Comparison of ENCODE assay signal across 16 cellular contexts in the genomic region with DNA sequence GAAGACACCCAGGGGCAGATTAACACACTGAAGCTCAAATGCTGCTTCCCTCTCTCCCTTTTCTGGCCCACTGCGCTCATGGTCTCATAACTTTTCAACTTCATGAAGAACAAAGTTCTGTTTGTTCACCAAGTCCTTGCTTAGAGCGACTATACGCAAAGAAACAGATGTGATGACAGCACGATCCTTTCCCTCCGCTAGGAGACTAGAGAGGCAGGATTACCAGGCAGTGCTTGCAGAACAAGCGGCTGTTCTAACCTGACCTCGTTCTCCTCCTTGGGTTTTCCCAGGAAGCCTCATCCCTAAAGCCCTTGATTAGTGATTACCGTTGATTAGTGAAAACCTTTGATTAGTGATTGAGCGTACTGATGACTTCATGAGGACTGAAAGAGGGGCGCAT.
DNase-seq lines count a peak whose midpoint lies in the region; ATAC-seq, FAIRE-seq and TF ChIP-seq lines count a peak whose summit lies in the region.
"Had no signal": no experiment of that assay in that cellular context is flagged by ENCODE, and none has a peak within 500 bp of the region (broad histone marks: within the 10 kb centered on the region; RNA-seq: fewer than 3 reads in every experiment).

No MANE protein-coding gene starts in this region.

- peaks cover 10% of the 10 kb centered on the region for H3K4me1 Mint-ChIP-seq in GM23338

- H2BK15ac ChIP-seq in H1 (ENCODE audit: low read length), result no peak overlapping the region

- no peak overlapping the region for H4K8ac ChIP-seq in H1 (ENCODE audit: extremely low read depth, insufficient read depth, low read length)

- H3K4ac ChIP-seq in H1 (replicated peaks; ENCODE audit: insufficient read length, low read depth, low read length), result no peak overlapping the region

- H2BK120ac ChIP-seq in H1 (replicated peaks; ENCODE audit: low read depth, low read length), result no peak overlapping the region

- no peaks in the 10 kb centered on the region; the same call in 1 of the 2 replicates for H3K23me2 ChIP-seq in H1 (ENCODE audit: low read depth, low read length)

- POLR2A ChIA-PET in H1 (lab: Charles Lee; ENCODE audit: partially characterized antibody), result no interaction called here

- WGBS in H1 (ENCODE audit: extremely low coverage in 1 of 2, insufficient coverage in 1 of 2, insufficient read length in 1 of 2, insufficient replicate concordance in 2 of 2, low coverage in 1 of 2, low lambda C conversion rate in 2 of 2, missing lambda C conversion rate in 1 of 2), 2 experiments, result 94% methylated on average over 10 of the region's 10 CpGs; no CpG with 5 or more reads in 1 of the 2 experiments
- WGBS in smooth muscle cell (ENCODE audit: low lambda C conversion rate), result 78% methylated on average over 10 of the region's 10 CpGs

- no peak for TF ChIP-seq RAD21 in H1 (IDR thresholded peaks at IDR 0.05 in 1 of 2, conservative IDR thresholded peaks at IDR 0.05 in 1 of 2; ENCODE audit: low read depth in 2 of 2, low read length in 2 of 2)

- H3K36me3 ChIP-seq in GM23338 (ENCODE audit: insufficient read depth) (no peaks in the 10 kb centered on the region), H1 (ENCODE audit: control insufficient read depth in 2 of 4, insufficient read depth in 4 of 4, low read length in 3 of 4) (no peaks in the 10 kb centered on the region), smooth muscle cell (ENCODE audit: low read depth) (no peaks in the 10 kb centered on the region)
- H3K36me3 ChIP-seq: HAP-1 had no signal

- H2BK5ac ChIP-seq in H1 (ENCODE audit: low read depth, low read length), result no peak overlapping the region

- no peaks in the 10 kb centered on the region; the same call in 1 of the 2 replicates for H3K9me2 ChIP-seq in GM23338 (ENCODE audit: insufficient read depth)

- no peaks in the 10 kb centered on the region for H3K79me1 ChIP-seq in H1 (ENCODE audit: low read depth, low read length)

- no peak overlapping the region for H3K56ac ChIP-seq in H1 (replicated peaks; ENCODE audit: insufficient read length, low read depth, low read length)

- no peak overlapping the region for H3K18ac ChIP-seq in H1 (ENCODE audit: extremely low read depth, low read length)

- no peaks in the 10 kb centered on the region for H3K27me3 Mint-ChIP-seq in GM23338 (ENCODE audit: insufficient read depth, low read depth, poor library complexity)
- H3K27me3 Mint-ChIP-seq: CD4-positive, alpha-beta T cell had no signal

- H4K5ac ChIP-seq in H1 (ENCODE audit: insufficient read length, low read depth, low read length), result no peak overlapping the region

- TF ChIP-seq CTCF in GM23338 (conservative IDR thresholded peaks at IDR 0.05; ENCODE audit: low read depth in 2 of 2), result no peak
- TF ChIP-seq CTCF in H1 (IDR thresholded peaks at IDR 0.05; ENCODE audit: control extremely low read depth in 1 of 3, insufficient read depth in 1 of 3, low read depth in 1 of 3, low read length in 3 of 3), result no peak
- no peak for TF ChIP-seq CTCF in smooth muscle cell (IDR thresholded peaks at IDR 0.05; ENCODE audit: borderline replicate concordance, insufficient read depth, poor library complexity, severe bottlenecking)

- H3K79me2 ChIP-seq in GM23338 (replicated peaks; ENCODE audit: insufficient read depth), result no peaks in the 10 kb centered on the region
- H3K79me2 ChIP-seq in H1 (ENCODE audit: control insufficient read depth in 1 of 2, insufficient read depth in 2 of 2, low read length in 2 of 2), result no peaks in the 10 kb centered on the region
- H3K79me2 ChIP-seq in smooth muscle cell (ENCODE audit: low read depth), result no peaks in the 10 kb centered on the region

- H3K27me3 ChIP-seq in GM23338 (ENCODE audit: insufficient read depth) (no peaks in the 10 kb centered on the region), H1 (replicated peaks in 1 of 4; ENCODE audit: control insufficient read depth in 3 of 4, extremely low read depth in 1 of 4, insufficient read depth in 3 of 4, low read length in 3 of 4) (no peaks in the 10 kb centered on the region), smooth muscle cell (ENCODE audit: low read depth) (no peaks in the 10 kb centered on the region)

- TF ChIP-seq EP300 in H1 (IDR thresholded peaks at IDR 0.05; ENCODE audit: borderline replicate concordance in 1 of 2, low read depth in 2 of 2, low read length in 2 of 2), result no peak

- no peak for ATAC-seq in GM23338
- ATAC-seq: A549 had no signal

- TF ChIP-seq POLR2A in H1 (IDR thresholded peaks at IDR 0.05; ENCODE audit: control extremely low read depth in 1 of 2, low read depth in 2 of 2, low read length in 2 of 2), result no peak

- H3F3A ChIP-seq in GM23338 (replicated peaks; ENCODE audit: low read depth), result no peaks in the 10 kb centered on the region
- H3F3A ChIP-seq in smooth muscle cell (ENCODE audit: low read depth), result no peaks in the 10 kb centered on the region

- H4K20me1 ChIP-seq in GM23338 (replicated peaks; ENCODE audit: insufficient read depth), result no peaks in the 10 kb centered on the region
- no peaks in the 10 kb centered on the region for H4K20me1 ChIP-seq in H1 (replicated peaks in 1 of 2; ENCODE audit: control insufficient read depth in 1 of 2, insufficient read depth in 2 of 2, low read length in 2 of 2)
- no peaks in the 10 kb centered on the region for H4K20me1 ChIP-seq in smooth muscle cell (ENCODE audit: low read depth)

- H2BK20ac ChIP-seq in H1 (ENCODE audit: low read length), result no peak overlapping the region

- H2AFZ ChIP-seq in GM23338, result peak overlapping the region; percentile 80; the same call in 1 of the 2 replicates
- peak overlapping the region; percentile 19; the same call in 1 of the 2 replicates for H2AFZ ChIP-seq in H1 (ENCODE audit: low read length)
- no peak overlapping the region for H2AFZ ChIP-seq in smooth muscle cell (ENCODE audit: low read depth)

- H3K14ac ChIP-seq in H1 (ENCODE audit: insufficient read length), result no peak overlapping the region

- H3K9ac ChIP-seq in H1 (replicated peaks in 1 of 4; ENCODE audit: extremely low read depth in 1 of 4, low read depth in 3 of 4, low read length in 3 of 4), result no peak overlapping the region
- H3K9ac ChIP-seq in smooth muscle cell (ENCODE audit: low read depth), result no peak overlapping the region

- no peak overlapping the region for H3K23ac ChIP-seq in H1 (ENCODE audit: insufficient read length)

- no peaks in the 10 kb centered on the region for H3K36me3 Mint-ChIP-seq in GM23338 (ENCODE audit: low read depth)

- H2AK5ac ChIP-seq in H1 (ENCODE audit: low read depth, low read length), result no peak overlapping the region

- H3K9me3 Mint-ChIP-seq in GM23338, result no peaks in the 10 kb centered on the region

- H3K4me3 ChIP-seq in GM23338 (no peak overlapping the region), H1 (ENCODE audit: extremely low read depth in 1 of 4, insufficient read depth in 2 of 4, low read depth in 3 of 4, low read length in 4 of 4) (no peak overlapping the region), smooth muscle cell (no peak overlapping the region)
- H3K4me3 ChIP-seq: A549, HAP-1 had no signal

- H3K9me3 ChIP-seq in H1 (ENCODE audit: insufficient read depth in 2 of 2, low read depth in 1 of 2, low read length in 1 of 2) (no peaks in the 10 kb centered on the region), smooth muscle cell (replicated peaks; ENCODE audit: low read depth) (no peaks in the 10 kb centered on the region)
- H3K9me3 ChIP-seq: A549, HAP-1 had no signal

- FAIRE-seq in H1 (lab: Jason Lieb, UNC), result no peak
- FAIRE-seq: A549 had no signal

- H3K4me1 ChIP-seq in GM23338 (ENCODE audit: insufficient read depth) (no peaks in the 10 kb centered on the region), H1 (replicated peaks in 1 of 4; ENCODE audit: control insufficient read depth in 3 of 4, insufficient read depth in 4 of 4, low read length in 3 of 4) (peaks cover 0 to 3% (median 1%) of the 10 kb centered on the region in 4 experiments; a peak in 2 of 7 replicates), smooth muscle cell (ENCODE audit: low read depth) (no peaks in the 10 kb centered on the region)
- H3K4me1 ChIP-seq: A549, HAP-1 had no signal

- H3K27ac ChIP-seq in GM23338 (ENCODE audit: low read depth) (no peak overlapping the region), H1 (ENCODE audit: low read depth, low read length) (no peak overlapping the region), smooth muscle cell (ENCODE audit: low read depth) (no peak overlapping the region)
- H3K27ac ChIP-seq: 22Rv1, A549, C4-2B had no signal

- no peak overlapping the region for H4K91ac ChIP-seq in H1 (replicated peaks; ENCODE audit: insufficient read length, low read length)

- CTCF ChIA-PET in H1 (lab: Charles Lee; ENCODE audit: partially characterized antibody), result interaction anchor here (0.9 kb wide), 1 partner anchor 126 kb away, joined by 3 read pairs; no protein-coding TSS in a partner anchor

- H3K4me2 ChIP-seq in GM23338 (no peak overlapping the region), H1 (ENCODE audit: insufficient read depth in 1 of 2, low read depth in 2 of 2, low read length in 2 of 2) (no peak overlapping the region), smooth muscle cell (no peak overlapping the region)
- H3K4me2 ChIP-seq: A549 had no signal

- H3K27ac Mint-ChIP-seq in GM23338, result no peak overlapping the region
- H3K27ac Mint-ChIP-seq: CD4-positive, alpha-beta T cell had no signal

- DNase-seq in NCI-H526 (lab: John Stamatoyannopoulos, UW), result peak; percentile 8 to 31
- DNase-seq in NCI-H526 treated with DMSO at 0.1 percent for 48 hours (lab: John Stamatoyannopoulos, UW), result no peak
- no peak for DNase-seq in GM23338 (ENCODE audit: low spot score)
- DNase-seq in H1 (ENCODE audit: low read depth in 1 of 2, low spot score in 2 of 2), result no peak
- no peak for DNase-seq in NCI-H1436 (lab: John Stamatoyannopoulos, UW)
- no peak for DNase-seq in smooth muscle cell (lab: John Stamatoyannopoulos, UW; ENCODE audit: unreplicated experiment)
- DNase-seq in stimulated activated CD4-positive, alpha-beta T cell treated with anti-CD3 and anti-CD28 coated beads, Interleukin-4, amount 100 ng/mL, for 24 hours, result no peak
- DNase-seq: AML-193; CD4-positive, alpha-beta T cell; DMS153; DMS79; GF-D8 had no signal

- H3K4me3 Mint-ChIP-seq in GM23338, result no peak overlapping the region
- H3K4me3 Mint-ChIP-seq: CD4-positive, alpha-beta T cell had no signal

- H2BK12ac ChIP-seq in H1 (ENCODE audit: low read depth, low read length), result no peak overlapping the region

TF ChIP-seq in H1, 55 proteins besides CTCF, POLR2A, EP300 and RAD21 (continues in another document):
- no peak for TF ChIP-seq HDAC2 (IDR thresholded peaks at IDR 0.05; ENCODE audit: borderline replicate concordance in 1 of 2, low read depth in 2 of 2, low read length in 2 of 2)
- no peak for TF ChIP-seq RFX5 (IDR thresholded peaks at IDR 0.05; ENCODE audit: borderline replicate concordance, low read depth, low read length)
- TF ChIP-seq POLR2AphosphoS5 (IDR thresholded peaks at IDR 0.05; ENCODE audit: low read depth, low read length), result no peak
- no peak for TF ChIP-seq RNF2 (IDR thresholded peaks at IDR 0.05; ENCODE audit: borderline replicate concordance, low read depth, low read length, missing control alignments, poor library complexity, severe bottlenecking)
- TF ChIP-seq NRF1 (IDR thresholded peaks at IDR 0.05; ENCODE audit: low read depth, low read length), result no peak
- TF ChIP-seq, protein P1, sequence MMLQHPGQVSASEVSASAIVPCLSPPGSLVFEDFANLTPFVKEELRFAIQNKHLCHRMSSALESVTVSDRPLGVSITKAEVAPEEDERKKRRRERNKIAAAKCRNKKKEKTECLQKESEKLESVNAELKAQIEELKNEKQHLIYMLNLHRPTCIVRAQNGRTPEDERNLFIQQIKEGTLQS (IDR thresholded peaks at IDR 0.05; ENCODE audit: insufficient read depth, low read depth, low read length), result no peak

Comparison
In these comparisons a context has a peak if more than half of its experiments do, and no peak if none do; other contexts are left out.
1. DNase-seq: peak in NCI-H526 (2 of 2); none in NCI-H526 treated with DMSO at 0.1 percent for 48 hours (single experiment), GM23338 (single experiment), H1 (0 of 2), NCI-H1436 (single experiment), smooth muscle cell (single experiment) and stimulated activated CD4-positive, alpha-beta T cell treated with anti-CD3 and anti-CD28 coated beads, Interleukin-4, amount 100 ng/mL, for 24 hours (single experiment).